In genomic region chr20:3312940-3313656, GRCh38 we compare ENCODE assay signal across 8 cellular contexts.
A peak's percentile ranks its signal among the peaks of the same experiment; 100 is the strongest.
DNase-seq lines count a peak whose midpoint lies in the region; ATAC-seq and TF ChIP-seq lines count a peak whose summit lies in the region.

No MANE protein-coding gene starts in this region.

- no peak overlapping the region for H3K4me3 ChIP-seq in smooth muscle cell

- H3K27me3 Mint-ChIP-seq in activated T-helper 17 cell treated with anti-CD3 and anti-CD28 coated beads, Interleukin-2, amount 50 U/mL, for 72 hours = no peaks in the 10 kb centered on the region

- H3K79me2 ChIP-seq in smooth muscle cell (ENCODE audit: low read depth) = no peaks in the 10 kb centered on the region

- H3F3A ChIP-seq in smooth muscle cell (ENCODE audit: low read depth) = peaks cover 13% of the 10 kb centered on the region

- DNase-seq in HCEC 1CT = peak; percentile 8
- DNase-seq in left cardiac atrium = no peak
- DNase-seq in smooth muscle cell (lab: John Stamatoyannopoulos, UW; ENCODE audit: unreplicated experiment) = no peak
- no peak for DNase-seq in activated CD4-positive, alpha-beta T cell treated with anti-CD3 and anti-CD28 coated beads, Interleukin-2, amount 50 U/mL, for 1 hour

- H3K27ac ChIP-seq in smooth muscle cell (ENCODE audit: low read depth) = peak overlapping the region; percentile 90

- no peaks in the 10 kb centered on the region for H3K4me1 Mint-ChIP-seq in activated T-helper 17 cell treated with anti-CD3 and anti-CD28 coated beads, Interleukin-2, amount 50 U/mL, for 72 hours

- intact Hi-C loops in left cardiac atrium (cut with DNase I) = loop anchor here in 1 of 2 donors (10.0 kb wide), 1 partner anchor 258 kb away; no protein-coding TSS in a partner anchor

- peak overlapping the region; percentile 32 for H3K4me2 ChIP-seq in smooth muscle cell

- no peaks in the 10 kb centered on the region for H3K4me1 ChIP-seq in smooth muscle cell (ENCODE audit: low read depth)

- H2AFZ ChIP-seq in smooth muscle cell (ENCODE audit: low read depth) = no peak overlapping the region

- peaks cover 4% of the 10 kb centered on the region for H3K36me3 ChIP-seq in smooth muscle cell (ENCODE audit: low read depth)

- no peaks in the 10 kb centered on the region for H3K27me3 ChIP-seq in smooth muscle cell (ENCODE audit: low read depth)

- H3K4me3 Mint-ChIP-seq in activated T-helper 17 cell treated with anti-CD3 and anti-CD28 coated beads, Interleukin-2, amount 50 U/mL, for 72 hours = no peak overlapping the region

- H3K9me3 Mint-ChIP-seq in activated T-helper 17 cell treated with anti-CD3 and anti-CD28 coated beads, Interleukin-2, amount 50 U/mL, for 72 hours = no peaks in the 10 kb centered on the region

- TF ChIP-seq CTCF in smooth muscle cell (IDR thresholded peaks at IDR 0.05; ENCODE audit: borderline replicate concordance, insufficient read depth, poor library complexity, severe bottlenecking) = no peak

- no peak for ATAC-seq in activated T-helper 17 cell treated with anti-CD3 and anti-CD28 coated beads, Interleukin-2, amount 50 U/mL, for 72 hours (replicated peaks)
- peak; percentile 59 to 78 for ATAC-seq in left cardiac atrium
- ATAC-seq in HG03432 (IDR thresholded peaks at IDR 0.05; ENCODE audit: unreplicated experiment) = no peak
- ATAC-seq in HG02970 (IDR thresholded peaks at IDR 0.05; ENCODE audit: low FRiP score, unreplicated experiment) = no peak
- no peak for ATAC-seq in GM19452 (IDR thresholded peaks at IDR 0.05; ENCODE audit: unreplicated experiment)

- WGBS in smooth muscle cell (ENCODE audit: low lambda C conversion rate) = 46% methylated on average over 2 of the region's 2 CpGs

- H3K27ac Mint-ChIP-seq in activated T-helper 17 cell treated with anti-CD3 and anti-CD28 coated beads, Interleukin-2, amount 50 U/mL, for 72 hours = peak overlapping the region; percentile 5

- H3K9me3 ChIP-seq in smooth muscle cell (replicated peaks; ENCODE audit: low read depth) = no peaks in the 10 kb centered on the region

- H4K20me1 ChIP-seq in smooth muscle cell (ENCODE audit: low read depth) = peaks cover 14% of the 10 kb centered on the region

- peaks cover 40% of the 10 kb centered on the region for H3K36me3 Mint-ChIP-seq in activated T-helper 17 cell treated with anti-CD3 and anti-CD28 coated beads, Interleukin-2, amount 50 U/mL, for 72 hours (ENCODE audit: low read depth)

- H3K9ac ChIP-seq in smooth muscle cell (ENCODE audit: low read depth) = peak overlapping the region; percentile 12

Comparison
In these comparisons a context has a peak if more than half of its experiments do, and no peak if none do; other contexts are left out.
1. ATAC-seq: peak in left cardiac atrium (2 of 2); none in activated T-helper 17 cell treated with anti-CD3 and anti-CD28 coated beads, Interleukin-2, amount 50 U/mL, for 72 hours (single experiment), HG03432 (single experiment), HG02970 (single experiment) and GM19452 (single experiment).